8 cellular contexts compared by ENCODE assay signal in genomic region chr11:110429614-110430266, GRCh38. TPM values are rescaled to one million over a fixed set of nuclear protein-coding genes. Genes with fewer than 3 reads are reported as not detected.
DNase-seq lines count a peak whose midpoint lies in the region; ATAC-seq and TF ChIP-seq lines count a peak whose summit lies in the region.

Gene FDX1, plus strand, starts transcription at chr11:110429948. Its CDS starts 173 bp downstream, at chr11:110430121.

- H3K4me3 ChIP-seq in heart right ventricle (peak within 1 kb of the TSS; percentile 55 to 94 (median 88)), upper lobe of right lung (peak within 1 kb of the TSS; percentile 84)

- POLR2A ChIA-PET in T-cell (lab: Charles Lee), result interaction anchor here (0.9 to 1.1 kb wide), 2 partner anchors 16 kb away, joined by 3 to 6 read pairs; no protein-coding TSS in a partner anchor

- H3K4me3 Mint-ChIP-seq in T-cell (peak within 1 kb of the TSS; percentile 97 to 100 (median 98)), progenitor cell of endocrine pancreas (ENCODE audit: low read depth) (peak within 1 kb of the TSS; percentile 96)

- H3K4me1 ChIP-seq in heart right ventricle (peaks cover 0 to 44% (median 36%) of the 10 kb centered on the region in 9 donors), upper lobe of right lung (peaks cover 29% of the 10 kb centered on the region)

- peak; percentile 85 for ATAC-seq in HG02571 (IDR thresholded peaks at IDR 0.05; ENCODE audit: unreplicated experiment)
- ATAC-seq in T-cell (replicated peaks in 1 of 4), result peak; percentile 84 to 88 (median 84)
- ATAC-seq in heart right ventricle, result peak; percentile 91 to 97 (median 93)
- ATAC-seq in upper lobe of right lung, result peak; percentile 96

- intact Hi-C loops in heart right ventricle (cut with DNase I) (loop anchor here (2.0 to 10.0 kb wide), 11 partner anchors 52 to 805 kb away; partner anchors contain the start of genes RDX (in 4 of the 10) and ZC3H12C (in 1 of the 10)), upper lobe of right lung (cut with DNase I) (no loop called here)

- no peaks in the 10 kb centered on the region for H3K9me3 Mint-ChIP-seq in T-cell
- H3K9me3 Mint-ChIP-seq in progenitor cell of endocrine pancreas (ENCODE audit: low read depth), result no peaks in the 10 kb centered on the region

- H3K4me1 Mint-ChIP-seq in T-cell (peaks cover 45 to 53% (median 45%) of the 10 kb centered on the region in 3 donors), progenitor cell of endocrine pancreas (ENCODE audit: low read depth) (peaks cover 31% of the 10 kb centered on the region)

- H3K27ac ChIP-seq in adipose tissue (ENCODE audit: low read depth, low read length), result peak within 1 kb of the TSS; percentile 52
- H3K27ac ChIP-seq in heart right ventricle, result peak within 1 kb of the TSS; percentile 84 to 96 (median 94)
- peak within 1 kb of the TSS; percentile 94 for H3K27ac ChIP-seq in upper lobe of right lung

- no peaks in the 10 kb centered on the region for H3K27me3 ChIP-seq in heart right ventricle
- no peaks in the 10 kb centered on the region for H3K27me3 ChIP-seq in upper lobe of right lung

- H3K9me3 ChIP-seq in heart right ventricle, result no peaks in the 10 kb centered on the region
- H3K9me3 ChIP-seq in upper lobe of right lung, result no peaks in the 10 kb centered on the region

- H3K27ac Mint-ChIP-seq in T-cell (peak within 1 kb of the TSS; percentile 96 to 97), progenitor cell of endocrine pancreas (peak within 1 kb of the TSS; percentile 98)

- H3K36me3 ChIP-seq in heart right ventricle (no peaks in the 10 kb centered on the region), upper lobe of right lung (no peaks in the 10 kb centered on the region)

- 0 to 1% (median 0%) methylated on average over 59 to 67 of the region's 67 CpGs for WGBS in adipose tissue, 3 donors
- WGBS in heart right ventricle, 2 donors, result 0 to 1% methylated on average over 62 to 67 of the region's 67 CpGs

- CTCF ChIA-PET in T-cell (lab: Charles Lee), result interaction anchor here (0.6 to 7.6 kb wide), 12 partner anchors 8 to 1849 kb away, joined by 3 to 119 read pairs (median 4); no protein-coding TSS in a partner anchor

- no peaks in the 10 kb centered on the region for H3K27me3 Mint-ChIP-seq in T-cell
- no peaks in the 10 kb centered on the region for H3K27me3 Mint-ChIP-seq in progenitor cell of endocrine pancreas

- TF ChIP-seq CTCF in GM12873 (IDR thresholded peaks at IDR 0.05; ENCODE audit: insufficient read depth, low read depth, low read length, missing control alignments) (peak; percentile 59), heart right ventricle (IDR thresholded peaks at IDR 0.05) (peak; percentile 43 to 90 (median 79)), progenitor cell of endocrine pancreas (IDR thresholded peaks at IDR 0.05; ENCODE audit: unreplicated experiment) (peak; percentile 85), upper lobe of right lung (IDR thresholded peaks at IDR 0.05) (peak; percentile 67)

- no peaks in the 10 kb centered on the region for H3K36me3 Mint-ChIP-seq in T-cell
- no peaks in the 10 kb centered on the region for H3K36me3 Mint-ChIP-seq in progenitor cell of endocrine pancreas (ENCODE audit: insufficient read depth)

- peak; percentile 64 for DNase-seq in NCI-H1048 (lab: John Stamatoyannopoulos, UW)
- peak; percentile 57 to 83 (median 68) for DNase-seq in T-cell
- DNase-seq in heart right ventricle, result peak; percentile 77 to 82
- peak; percentile 86 for DNase-seq in progenitor cell of endocrine pancreas (ENCODE audit: low spot score, unreplicated experiment)
- peak; percentile 93 for DNase-seq in upper lobe of right lung

RNA-seq across cellular contexts. Expression of gene FDX1, which starts in this region (rescaled TPM):
- total RNA-seq in T-cell (10 to 100 TPM in 4 of 5 donors, 1 to 10 TPM in 1; 9.1 to 12.5 (median 10.1) TPM), heart right ventricle (10 to 100 TPM; 18.4 to 30.3 (median 22.0) TPM), progenitor cell of endocrine pancreas (13.6 and 14.6 TPM in 2 replicates), upper lobe of right lung (21.6 TPM)
- polyA plus RNA-seq in adipose tissue (1 to 10 TPM; 7.0 to 9.7 (median 8.5) TPM), heart right ventricle (10 to 100 TPM; 11.5 to 12.2 TPM)

Comparison
In these comparisons a context has a peak if more than half of its experiments do, and no peak if none do; other contexts are left out.
1. Peak in every context shown above with its lines: DNase-seq, ATAC-seq, H3K4me3 ChIP-seq and H3K27ac ChIP-seq.